25 cellular contexts compared by ENCODE assay signal in genomic region chr9:93662952-93663572, GRCh38.
A peak's percentile ranks its signal among the peaks of the same experiment; 100 is the strongest.
DNase-seq lines count a peak whose midpoint lies in the region; ATAC-seq and TF ChIP-seq lines count a peak whose summit lies in the region.
"Had no signal": no experiment of that assay in that cellular context is flagged by ENCODE, and none has a peak within 500 bp of the region (broad histone marks: within the 10 kb centered on the region; RNA-seq: fewer than 3 reads in every experiment).

No MANE protein-coding gene starts in this region.

- H3K36me3 Mint-ChIP-seq in activated naive CD4-positive, alpha-beta T cell treated with anti-CD3 and anti-CD28 coated beads, Interleukin-2, amount 10 ng/mL, durations not matched to agents 7 days and 5 days, result peaks cover 9% of the 10 kb centered on the region
- H3K36me3 Mint-ChIP-seq in activated naive CD4-positive, alpha-beta T cell treated with anti-CD3 and anti-CD28 coated beads, Interleukin-2, amount 50 U/mL, for 72 hours, result no peaks in the 10 kb centered on the region
- no peaks in the 10 kb centered on the region for H3K36me3 Mint-ChIP-seq in natural killer cell treated with Interleukin-12 subunit alpha and Interleukin-12 subunit beta and Interleukin-15 and Interleukin-18, amount 100 ng/mL, for 72 hours
- H3K36me3 Mint-ChIP-seq in natural killer cell (no peaks in the 10 kb centered on the region), glutamatergic neuron (ENCODE audit: unreplicated experiment) (no peaks in the 10 kb centered on the region)

- no peak for TF ChIP-seq CTCF in natural killer cell (IDR thresholded peaks at IDR 0.05)
- no peak for TF ChIP-seq CTCF in glutamatergic neuron (IDR thresholded peaks at IDR 0.05; ENCODE audit: partially characterized antibody, unreplicated experiment)
- no peak for TF ChIP-seq CTCF in upper lobe of right lung (IDR thresholded peaks at IDR 0.05)

- no peak overlapping the region for H3K4me3 Mint-ChIP-seq in activated naive CD4-positive, alpha-beta T cell treated with anti-CD3 and anti-CD28 coated beads, Interleukin-2, amount 10 ng/mL, durations not matched to agents 7 days and 5 days
- H3K4me3 Mint-ChIP-seq in natural killer cell treated with Interleukin-12 subunit alpha and Interleukin-12 subunit beta and Interleukin-15 and Interleukin-18, amount 100 ng/mL, for 72 hours, result no peak overlapping the region
- H3K4me3 Mint-ChIP-seq in natural killer cell, result no peak overlapping the region
- no peak overlapping the region for H3K4me3 Mint-ChIP-seq in glutamatergic neuron (ENCODE audit: unreplicated experiment)
- H3K4me3 Mint-ChIP-seq: GM23338, HFFc6 had no signal

- no peaks in the 10 kb centered on the region for H3K27me3 Mint-ChIP-seq in activated naive CD4-positive, alpha-beta T cell treated with anti-CD3 and anti-CD28 coated beads, Interleukin-2, amount 10 ng/mL, durations not matched to agents 7 days and 5 days
- no peaks in the 10 kb centered on the region for H3K27me3 Mint-ChIP-seq in natural killer cell treated with Interleukin-12 subunit alpha and Interleukin-12 subunit beta and Interleukin-15 and Interleukin-18, amount 100 ng/mL, for 72 hours
- H3K27me3 Mint-ChIP-seq in natural killer cell (ENCODE audit: low read depth in 2 of 2), result no peaks in the 10 kb centered on the region
- peaks cover 2% of the 10 kb centered on the region for H3K27me3 Mint-ChIP-seq in glutamatergic neuron (ENCODE audit: unreplicated experiment)

- H3K27ac Mint-ChIP-seq in activated naive CD4-positive, alpha-beta T cell treated with anti-CD3 and anti-CD28 coated beads, Interleukin-2, amount 10 ng/mL, durations not matched to agents 7 days and 5 days, result no peak overlapping the region
- no peak overlapping the region for H3K27ac Mint-ChIP-seq in activated naive CD4-positive, alpha-beta T cell treated with anti-CD3 and anti-CD28 coated beads, Interleukin-2, amount 50 U/mL, for 72 hours
- no peak overlapping the region for H3K27ac Mint-ChIP-seq in natural killer cell treated with Interleukin-12 subunit alpha and Interleukin-12 subunit beta and Interleukin-15 and Interleukin-18, amount 100 ng/mL, for 72 hours
- H3K27ac Mint-ChIP-seq in natural killer cell, result no peak overlapping the region
- no peak overlapping the region for H3K27ac Mint-ChIP-seq in glutamatergic neuron (ENCODE audit: unreplicated experiment)
- H3K27ac Mint-ChIP-seq: GM23338, HFFc6 had no signal

- no peak overlapping the region for H3K27ac ChIP-seq in upper lobe of right lung
- H3K27ac ChIP-seq: SJSA1 had no signal

- intact Hi-C loops in natural killer cell (cut with micrococcal nuclease), result no loop called here
- intact Hi-C loops in upper lobe of right lung (cut with DNase I), result no loop called here

- no peaks in the 10 kb centered on the region for H3K9me3 Mint-ChIP-seq in activated naive CD4-positive, alpha-beta T cell treated with anti-CD3 and anti-CD28 coated beads, Interleukin-2, amount 10 ng/mL, durations not matched to agents 7 days and 5 days
- H3K9me3 Mint-ChIP-seq in activated naive CD4-positive, alpha-beta T cell treated with anti-CD3 and anti-CD28 coated beads, Interleukin-2, amount 50 U/mL, for 72 hours, result no peaks in the 10 kb centered on the region
- H3K9me3 Mint-ChIP-seq in natural killer cell treated with Interleukin-12 subunit alpha and Interleukin-12 subunit beta and Interleukin-15 and Interleukin-18, amount 100 ng/mL, for 72 hours, result no peaks in the 10 kb centered on the region
- H3K9me3 Mint-ChIP-seq in natural killer cell (no peaks in the 10 kb centered on the region), glutamatergic neuron (ENCODE audit: unreplicated experiment) (peaks cover 3% of the 10 kb centered on the region)
- H3K9me3 Mint-ChIP-seq: GM23338, HFFc6 had no signal

- H3K4me3 ChIP-seq in upper lobe of right lung, result no peak overlapping the region
- H3K4me3 ChIP-seq: GM23338, HAP-1, SJSA1 had no signal

- peak; percentile 19 for DNase-seq in activated naive CD4-positive, alpha-beta T cell treated with anti-CD3 and anti-CD28 coated beads, Interleukin-2, amount 10 ng/mL, durations not matched to agents 7 days and 5 days
- no peak for DNase-seq in activated naive CD4-positive, alpha-beta T cell treated with anti-CD3 and anti-CD28 coated beads, Interleukin-2, amount 50 U/mL, for 72 hours (ENCODE audit: low spot score in 2 of 2)
- peak; percentile 42 for DNase-seq in natural killer cell treated with Interleukin-12 subunit alpha and Interleukin-12 subunit beta and Interleukin-15 and Interleukin-18, amount 100 ng/mL, for 72 hours (ENCODE audit: low spot score)
- no peak for DNase-seq in natural killer cell
- peak; percentile 7 for DNase-seq in glutamatergic neuron
- DNase-seq in upper lobe of right lung, result peak; percentile 6
- no peak for DNase-seq in activated CD4-positive, alpha-beta T cell treated with anti-CD3 and anti-CD28 coated beads, Interleukin-2, amount 50 U/mL, for 4 hours
- DNase-seq: Calu3, DMS79 treated with DMSO at 0.1 percent for 48 hours, GF-D8, HFFc6, Karpas-422, NCI-H1092, NCI-H1417 treated with DMSO at 0.1 percent for 48 hours, NCI-H1694 treated with DMSO at 0.1 percent for 48 hours, NCI-H2081 treated with DMSO at 0.1 percent for 48 hours, NCI-H2171, NCI-H226, NCI-H510A, NCI-H69 had no signal

- no peaks in the 10 kb centered on the region for H3K9me3 ChIP-seq in upper lobe of right lung
- H3K9me3 ChIP-seq: HAP-1, SJSA1 had no signal

- peaks cover 58% of the 10 kb centered on the region for H3K36me3 ChIP-seq in upper lobe of right lung

- CTCF ChIA-PET in activated naive CD4-positive, alpha-beta T cell treated with anti-CD3 and anti-CD28 coated beads, Interleukin-2, amount 10 ng/mL, durations not matched to agents 7 days and 5 days (lab: Charles Lee), result no interaction called here

- H3K4me1 ChIP-seq in upper lobe of right lung, result no peaks in the 10 kb centered on the region
- H3K4me1 ChIP-seq: HAP-1, SJSA1 had no signal

- no peaks in the 10 kb centered on the region for H3K4me1 Mint-ChIP-seq in activated naive CD4-positive, alpha-beta T cell treated with anti-CD3 and anti-CD28 coated beads, Interleukin-2, amount 10 ng/mL, durations not matched to agents 7 days and 5 days
- H3K4me1 Mint-ChIP-seq in natural killer cell treated with Interleukin-12 subunit alpha and Interleukin-12 subunit beta and Interleukin-15 and Interleukin-18, amount 100 ng/mL, for 72 hours (ENCODE audit: low read depth in 2 of 2), result no peaks in the 10 kb centered on the region
- H3K4me1 Mint-ChIP-seq in natural killer cell (peaks cover 0 to 1% of the 10 kb centered on the region in 2 donors), glutamatergic neuron (ENCODE audit: low read depth, unreplicated experiment) (peaks cover 3% of the 10 kb centered on the region)

- no peaks in the 10 kb centered on the region for H3K27me3 ChIP-seq in upper lobe of right lung
- H3K27me3 ChIP-seq: SJSA1 had no signal

- ATAC-seq in activated naive CD4-positive, alpha-beta T cell treated with anti-CD3 and anti-CD28 coated beads, Interleukin-2, amount 50 U/mL, for 72 hours, result no peak
- no peak for ATAC-seq in natural killer cell treated with Interleukin-12 subunit alpha and Interleukin-12 subunit beta and Interleukin-15 and Interleukin-18, amount 100 ng/mL, for 72 hours
- ATAC-seq in natural killer cell (no peak), upper lobe of right lung (no peak), HG03280 (IDR thresholded peaks at IDR 0.05; ENCODE audit: unreplicated experiment) (no peak)
- ATAC-seq: GM23338, Panc1 had no signal

Comparison
In these comparisons a context has a peak if more than half of its experiments do, and no peak if none do; other contexts are left out.
1. DNase-seq: peak in activated naive CD4-positive, alpha-beta T cell treated with anti-CD3 and anti-CD28 coated beads, Interleukin-2, amount 10 ng/mL, durations not matched to agents 7 days and 5 days (single experiment), natural killer cell treated with Interleukin-12 subunit alpha and Interleukin-12 subunit beta and Interleukin-15 and Interleukin-18, amount 100 ng/mL, for 72 hours (single experiment), glutamatergic neuron (single experiment) and upper lobe of right lung (single experiment); none in activated naive CD4-positive, alpha-beta T cell treated with anti-CD3 and anti-CD28 coated beads, Interleukin-2, amount 50 U/mL, for 72 hours (0 of 2), natural killer cell (single experiment) and activated CD4-positive, alpha-beta T cell treated with anti-CD3 and anti-CD28 coated beads, Interleukin-2, amount 50 U/mL, for 4 hours (0 of 2).